In the genomic region with DNA sequence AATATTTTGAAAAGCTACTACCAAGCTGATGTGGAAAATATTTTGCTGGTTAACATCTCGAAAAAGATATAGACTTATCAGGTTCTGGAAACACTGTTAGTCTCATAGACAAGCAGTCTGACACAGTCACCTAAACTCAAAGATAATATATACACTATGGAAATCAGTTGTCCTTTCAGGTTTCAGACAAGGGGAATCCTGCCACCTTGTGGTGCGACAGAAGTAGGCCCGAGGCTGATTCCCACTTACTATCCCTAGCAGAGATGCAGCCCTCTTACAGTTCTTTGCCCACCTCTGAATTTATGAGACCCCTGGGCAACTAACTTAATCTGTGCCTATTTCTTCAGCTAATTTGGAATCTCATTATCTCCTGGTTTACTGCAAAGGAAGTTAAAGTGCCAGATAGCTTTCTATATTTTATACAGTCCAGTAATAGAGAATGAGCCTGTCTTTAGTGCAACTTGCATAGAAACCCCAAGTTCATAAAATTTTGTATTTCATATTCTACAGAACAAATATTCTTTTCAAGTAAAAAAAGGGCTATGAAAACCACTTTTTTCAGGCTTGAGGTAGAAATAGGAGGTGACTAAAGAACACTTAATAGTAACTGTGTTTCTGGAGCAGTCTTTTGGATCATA, we compare ENCODE assay signal across 8 cellular contexts. TPM values are rescaled to one million over a fixed set of nuclear protein-coding genes. Genes with fewer than 3 reads are reported as not detected.
A peak's percentile ranks its signal among the peaks of the same experiment; 100 is the strongest.
DNase-seq lines count a peak whose midpoint lies in the region; ATAC-seq and TF ChIP-seq lines count a peak whose summit lies in the region.

No MANE protein-coding gene starts in this region.

- no peaks in the 10 kb centered on the region for H3K27me3 Mint-ChIP-seq in CD4-positive, alpha-beta T cell

- no peak overlapping the region for H3K4me3 Mint-ChIP-seq in CD4-positive, alpha-beta T cell

- H3K27ac Mint-ChIP-seq in CD4-positive, alpha-beta T cell: no peak overlapping the region

- H3K27ac ChIP-seq in CD4-positive, alpha-beta T cell (ENCODE audit: low read depth, low read length): no peak overlapping the region

- H3K9me3 Mint-ChIP-seq in CD4-positive, alpha-beta T cell: no peaks in the 10 kb centered on the region

- DNase-seq in CD4-positive, alpha-beta T cell: peak; percentile 38 to 61 (median 47)
- DNase-seq in HK-2 (ENCODE audit: unreplicated experiment) (peak; percentile 42), NCI-H69 (lab: John Stamatoyannopoulos, UW) (peak; percentile 82), medulla oblongata (ENCODE audit: extremely low spot score) (peak; percentile 87)
- DNase-seq in activated CD4-positive, alpha-beta T cell treated with anti-CD3 and anti-CD28 coated beads, Interleukin-2, amount 50 U/mL, for 4 hours: peak; percentile 50 to 59
- DNase-seq in effector CD4-positive, alpha-beta T cell: peak; percentile 46
- DNase-seq in stimulated activated CD8-positive, alpha-beta memory T cell treated with anti-CD3 and anti-CD28 coated beads, Interleukin-2, amount 100 ng/mL, for 1 hour (ENCODE audit: low read depth in 2 of 2): peak; percentile 12 to 25

- H3K27me3 ChIP-seq in CD4-positive, alpha-beta T cell (ENCODE audit: control insufficient read depth, insufficient read depth, low read length): no peaks in the 10 kb centered on the region

- CTCF ChIA-PET in CD4-positive, alpha-beta T cell (lab: Charles Lee): interaction anchor here (0.7 to 2.4 kb wide), 9 partner anchors 14 to 412 kb away, joined by 3 to 12 read pairs (median 3); a partner anchor contains a TSS

- TF ChIP-seq CTCF in CD4-positive, alpha-beta T cell (IDR thresholded peaks at IDR 0.05): peak; percentile 84

- intact Hi-C loops in CD4-positive, alpha-beta T cell (cut with DNase I, micrococcal nuclease): loop anchor here (1.0 to 5.0 kb wide), 4 partner anchors 375 to 426 kb away; no protein-coding TSS in a partner anchor

- peak; percentile 73 for ATAC-seq in CD4-positive, alpha-beta T cell (ENCODE audit: poor library complexity)
- ATAC-seq in GM19395 (IDR thresholded peaks at IDR 0.05; ENCODE audit: unreplicated experiment): peak; percentile 95

- no peaks in the 10 kb centered on the region for H3K4me1 Mint-ChIP-seq in CD4-positive, alpha-beta T cell (ENCODE audit: low read depth)

- H3K9me3 ChIP-seq in CD4-positive, alpha-beta T cell (ENCODE audit: control insufficient read depth, low read length): no peaks in the 10 kb centered on the region

- POLR2A ChIA-PET in CD4-positive, alpha-beta T cell (lab: Charles Lee): interaction anchor here (1.2 kb wide), 1 partner anchor 17 kb away, joined by 3 read pairs; a partner anchor contains a TSS

- peaks cover 4% of the 10 kb centered on the region for H3K36me3 Mint-ChIP-seq in CD4-positive, alpha-beta T cell (ENCODE audit: low read depth)

RNA-seq across cellular contexts. Expression of a gene that starts 16.9 kb away (rescaled TPM):
- 10 to 100 TPM; 26.7 to 29.2 TPM for total RNA-seq in CD4-positive, alpha-beta T cell

RNA-seq across cellular contexts. Expression of a gene that starts 17.1 kb away (rescaled TPM):
- total RNA-seq in CD4-positive, alpha-beta T cell: 10 to 100 TPM; 29.7 to 30.2 TPM

RNA-seq across cellular contexts. Expression of a gene that starts 31.0 kb away (rescaled TPM):
- 10 to 100 TPM; 47.9 to 50.4 TPM for total RNA-seq in CD4-positive, alpha-beta T cell

RNA-seq across cellular contexts. Expression of a gene that starts 59.4 kb away (rescaled TPM):
- total RNA-seq in CD4-positive, alpha-beta T cell: under 1 TPM in 1 of 2 experiments, not detected in 1; 0.20 TPM

Comparison
In these comparisons a context has a peak if more than half of its experiments do, and no peak if none do; other contexts are left out.
1. DNase-seq: peak in every context shown above with its lines; median percentile 87 in medulla oblongata; 82 in NCI-H69; 54 in activated CD4-positive, alpha-beta T cell treated with anti-CD3 and anti-CD28 coated beads, Interleukin-2, amount 50 U/mL, for 4 hours; 47 in CD4-positive, alpha-beta T cell; 46 in effector CD4-positive, alpha-beta T cell; 42 in HK-2; 18 in stimulated activated CD8-positive, alpha-beta memory T cell treated with anti-CD3 and anti-CD28 coated beads, Interleukin-2, amount 100 ng/mL, for 1 hour.